ENCODE assay signal across 19 cellular contexts in genomic region chr15:34628577-34629152, GRCh38.
"Had no signal": no experiment of that assay in that cellular context is flagged by ENCODE, and none has a peak within 500 bp of the region (broad histone marks: within the 10 kb centered on the region; RNA-seq: fewer than 3 reads in every experiment).

No MANE protein-coding gene starts in this region.

- DNase-seq: activated CD4-positive, alpha-beta memory T cell treated with anti-CD3 and anti-CD28 coated beads for 36 hours; activated CD4-positive, alpha-beta T cell treated with anti-CD3 and anti-CD28 coated beads for 36 hours; activated CD8-positive, alpha-beta memory T cell treated with anti-CD3 and anti-CD28 coated beads, Interleukin-2, amount 10 ng/mL, durations not matched to agents 7 days and 5 days; activated naive CD4-positive, alpha-beta T cell treated with anti-CD3 and anti-CD28 coated beads for 36 hours; activated T-cell treated with anti-CD3 and anti-CD28 coated beads, Interleukin-2, amount 50 U/mL, for 1 hour; gastrocnemius medialis; heart left ventricle; immature natural killer cell; left colon; right lobe of liver; stimulated activated CD4-positive, alpha-beta T cell treated with anti-CD3 and anti-CD28 coated beads, Interleukin-4, amount 100 ng/mL, for 4 hours; stimulated activated CD8-positive, alpha-beta memory T cell treated with anti-CD3 and anti-CD28 coated beads, Interleukin-4, amount 100 ng/mL, for 48 hours; stimulated activated naive CD4-positive, alpha-beta T cell treated with Interleukin-2 at 50 U/mL for 16 hours; substantia nigra; T-helper 2 cell; transverse colon had no signal

- ATAC-seq: activated CD4-positive, alpha-beta T cell treated with anti-CD3 and anti-CD28 coated beads for 36 hours; activated CD8-positive, alpha-beta memory T cell treated with anti-CD3 and anti-CD28 coated beads, Interleukin-2, amount 10 ng/mL, durations not matched to agents 7 days and 5 days; gastrocnemius medialis; heart left ventricle; left colon; right lobe of liver had no signal

- H3K9me3 ChIP-seq: gastrocnemius medialis, right lobe of liver, transverse colon had no signal

- H3K36me3 ChIP-seq: gastrocnemius medialis, heart left ventricle, right lobe of liver, transverse colon had no signal

- H3K27me3 ChIP-seq: gastrocnemius medialis, right lobe of liver, transverse colon had no signal

- H3K4me3 Mint-ChIP-seq: activated CD4-positive, alpha-beta memory T cell treated with anti-CD3 and anti-CD28 coated beads for 36 hours; activated CD4-positive, alpha-beta T cell treated with anti-CD3 and anti-CD28 coated beads for 36 hours; activated CD8-positive, alpha-beta memory T cell treated with anti-CD3 and anti-CD28 coated beads, Interleukin-2, amount 10 ng/mL, durations not matched to agents 7 days and 5 days; activated naive CD4-positive, alpha-beta T cell treated with anti-CD3 and anti-CD28 coated beads for 36 hours; immature natural killer cell; neural crest cell had no signal

- H3K9me3 Mint-ChIP-seq: activated T-helper 2 cell treated with anti-CD3 and anti-CD28 coated beads, Interferon-gamma antibody, Interleukin-2, Interleukin-4, amounts not matched to agents 10 μg/mL and 5 μg/mL and 100 μg/mL, durations not matched to agents 14 hours and 24 hours and 36 hours had no signal

- H3K4me1 ChIP-seq: gastrocnemius medialis, heart left ventricle, right lobe of liver, transverse colon had no signal

- H3K27ac Mint-ChIP-seq: activated CD4-positive, alpha-beta memory T cell treated with anti-CD3 and anti-CD28 coated beads for 36 hours; activated CD4-positive, alpha-beta T cell treated with anti-CD3 and anti-CD28 coated beads for 36 hours; activated CD8-positive, alpha-beta memory T cell treated with anti-CD3 and anti-CD28 coated beads, Interleukin-2, amount 10 ng/mL, durations not matched to agents 7 days and 5 days; activated naive CD4-positive, alpha-beta T cell treated with anti-CD3 and anti-CD28 coated beads for 36 hours; activated T-helper 2 cell treated with anti-CD3 and anti-CD28 coated beads, Interferon-gamma antibody, Interleukin-2, Interleukin-4, amounts not matched to agents 10 μg/mL and 5 μg/mL and 100 μg/mL, durations not matched to agents 14 hours and 24 hours and 36 hours; immature natural killer cell had no signal

- H3K27ac ChIP-seq: gastrocnemius medialis, heart left ventricle, right lobe of liver, transverse colon had no signal

- H3K4me3 ChIP-seq: gastrocnemius medialis, heart left ventricle, right lobe of liver, smooth muscle cell, transverse colon had no signal

- H3K4me1 Mint-ChIP-seq: activated CD8-positive, alpha-beta memory T cell treated with anti-CD3 and anti-CD28 coated beads, Interleukin-2, amount 10 ng/mL, durations not matched to agents 7 days and 5 days; immature natural killer cell; neural crest cell had no signal

- H3K36me3 Mint-ChIP-seq: activated CD4-positive, alpha-beta memory T cell treated with anti-CD3 and anti-CD28 coated beads for 36 hours; activated CD8-positive, alpha-beta memory T cell treated with anti-CD3 and anti-CD28 coated beads, Interleukin-2, amount 10 ng/mL, durations not matched to agents 7 days and 5 days; immature natural killer cell had no signal
